3 cellular contexts compared by ENCODE assay signal in the genomic region with DNA sequence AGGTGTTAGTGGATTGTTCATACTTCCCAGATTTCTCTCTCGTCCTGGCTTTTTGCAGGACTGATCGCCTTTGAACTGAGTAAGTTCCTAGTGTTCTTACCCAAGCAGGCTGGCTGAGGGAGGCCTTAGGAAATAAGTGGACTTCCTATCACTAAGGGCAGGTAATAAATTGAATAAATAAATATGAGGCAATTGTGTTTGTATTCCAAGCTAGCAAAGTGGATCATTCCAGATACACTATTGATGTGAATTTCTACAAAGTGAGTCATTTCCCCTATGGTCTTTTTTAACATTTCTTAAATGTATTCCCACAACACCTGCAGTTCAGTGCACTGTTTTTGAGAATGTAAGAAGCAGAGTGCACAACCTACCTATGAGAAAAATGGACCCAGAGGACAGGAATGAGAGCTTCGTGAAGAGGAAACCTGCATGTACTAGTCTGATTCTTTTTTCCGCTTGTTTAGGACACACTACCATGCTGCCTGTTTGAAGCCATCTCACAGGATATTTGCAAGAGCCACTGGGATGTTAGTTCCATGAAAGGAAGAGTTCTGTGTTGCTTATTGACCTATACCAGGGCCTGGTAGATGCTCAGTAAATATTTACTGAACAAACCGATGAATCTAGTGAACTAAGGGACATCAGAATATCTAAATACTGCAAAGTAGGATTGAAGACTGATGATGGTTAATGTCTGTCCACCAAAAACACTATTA.
TF ChIP-seq lines count a peak whose summit lies in the region.

No MANE protein-coding gene starts in this region.

TF ChIP-seq in SK-N-SH treated with all-trans-retinoic acid at 6 μM for 48 hours, 23 proteins besides CTCF, POLR2A, EP300 and RAD21 (continues in another document):
- TF ChIP-seq, protein P1, sequence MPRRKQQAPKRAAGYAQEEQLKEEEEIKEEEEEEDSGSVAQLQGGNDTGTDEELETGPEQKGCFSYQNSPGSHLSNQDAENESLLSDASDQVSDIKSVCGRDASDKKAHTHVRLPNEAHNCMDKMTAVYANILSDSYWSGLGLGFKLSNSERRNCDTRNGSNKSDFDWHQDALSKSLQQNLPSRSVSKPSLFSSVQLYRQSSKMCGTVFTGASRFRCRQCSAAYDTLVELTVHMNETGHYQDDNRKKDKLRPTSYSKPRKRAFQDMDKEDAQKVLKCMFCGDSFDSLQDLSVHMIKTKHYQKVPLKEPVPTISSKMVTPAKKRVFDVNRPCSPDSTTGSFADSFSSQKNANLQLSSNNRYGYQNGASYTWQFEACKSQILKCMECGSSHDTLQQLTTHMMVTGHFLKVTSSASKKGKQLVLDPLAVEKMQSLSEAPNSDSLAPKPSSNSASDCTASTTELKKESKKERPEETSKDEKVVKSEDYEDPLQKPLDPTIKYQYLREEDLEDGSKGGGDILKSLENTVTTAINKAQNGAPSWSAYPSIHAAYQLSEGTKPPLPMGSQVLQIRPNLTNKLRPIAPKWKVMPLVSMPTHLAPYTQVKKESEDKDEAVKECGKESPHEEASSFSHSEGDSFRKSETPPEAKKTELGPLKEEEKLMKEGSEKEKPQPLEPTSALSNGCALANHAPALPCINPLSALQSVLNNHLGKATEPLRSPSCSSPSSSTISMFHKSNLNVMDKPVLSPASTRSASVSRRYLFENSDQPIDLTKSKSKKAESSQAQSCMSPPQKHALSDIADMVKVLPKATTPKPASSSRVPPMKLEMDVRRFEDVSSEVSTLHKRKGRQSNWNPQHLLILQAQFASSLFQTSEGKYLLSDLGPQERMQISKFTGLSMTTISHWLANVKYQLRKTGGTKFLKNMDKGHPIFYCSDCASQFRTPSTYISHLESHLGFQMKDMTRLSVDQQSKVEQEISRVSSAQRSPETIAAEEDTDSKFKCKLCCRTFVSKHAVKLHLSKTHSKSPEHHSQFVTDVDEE (CRISPR knock-in tag; IDR thresholded peaks at IDR 0.05): no peak
- TF ChIP-seq ZNF8 (CRISPR knock-in tag; IDR thresholded peaks at IDR 0.05) (no peak), TOX (CRISPR knock-in tag; IDR thresholded peaks at IDR 0.05; ENCODE audit: borderline replicate concordance) (no peak), ZFP3 (CRISPR knock-in tag; IDR thresholded peaks at IDR 0.05) (no peak), ESRRG (CRISPR knock-in tag; IDR thresholded peaks at IDR 0.05) (no peak), ARNTL (CRISPR knock-in tag; IDR thresholded peaks at IDR 0.05; ENCODE audit: borderline replicate concordance, low read depth) (no peak), PPARA (CRISPR knock-in tag; IDR thresholded peaks at IDR 0.05; ENCODE audit: borderline replicate concordance) (no peak), TCF4 (CRISPR knock-in tag; IDR thresholded peaks at IDR 0.05; ENCODE audit: borderline replicate concordance) (no peak), ZFP30 (CRISPR knock-in tag; IDR thresholded peaks at IDR 0.05) (no peak), SNAI2 (CRISPR knock-in tag; IDR thresholded peaks at IDR 0.05) (no peak)
- TF ChIP-seq, protein P2, sequence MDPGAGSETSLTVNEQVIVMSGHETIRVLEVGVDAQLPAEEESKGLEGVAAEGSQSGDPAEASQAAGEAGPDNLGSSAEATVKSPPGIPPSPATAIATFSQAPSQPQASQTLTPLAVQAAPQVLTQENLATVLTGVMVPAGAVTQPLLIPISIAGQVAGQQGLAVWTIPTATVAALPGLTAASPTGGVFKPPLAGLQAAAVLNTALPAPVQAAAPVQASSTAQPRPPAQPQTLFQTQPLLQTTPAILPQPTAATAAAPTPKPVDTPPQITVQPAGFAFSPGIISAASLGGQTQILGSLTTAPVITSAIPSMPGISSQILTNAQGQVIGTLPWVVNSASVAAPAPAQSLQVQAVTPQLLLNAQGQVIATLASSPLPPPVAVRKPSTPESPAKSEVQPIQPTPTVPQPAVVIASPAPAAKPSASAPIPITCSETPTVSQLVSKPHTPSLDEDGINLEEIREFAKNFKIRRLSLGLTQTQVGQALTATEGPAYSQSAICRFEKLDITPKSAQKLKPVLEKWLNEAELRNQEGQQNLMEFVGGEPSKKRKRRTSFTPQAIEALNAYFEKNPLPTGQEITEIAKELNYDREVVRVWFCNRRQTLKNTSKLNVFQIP (CRISPR knock-in tag; IDR thresholded peaks at IDR 0.05; ENCODE audit: borderline replicate concordance, low read depth): no peak
- TF ChIP-seq, protein P3, sequence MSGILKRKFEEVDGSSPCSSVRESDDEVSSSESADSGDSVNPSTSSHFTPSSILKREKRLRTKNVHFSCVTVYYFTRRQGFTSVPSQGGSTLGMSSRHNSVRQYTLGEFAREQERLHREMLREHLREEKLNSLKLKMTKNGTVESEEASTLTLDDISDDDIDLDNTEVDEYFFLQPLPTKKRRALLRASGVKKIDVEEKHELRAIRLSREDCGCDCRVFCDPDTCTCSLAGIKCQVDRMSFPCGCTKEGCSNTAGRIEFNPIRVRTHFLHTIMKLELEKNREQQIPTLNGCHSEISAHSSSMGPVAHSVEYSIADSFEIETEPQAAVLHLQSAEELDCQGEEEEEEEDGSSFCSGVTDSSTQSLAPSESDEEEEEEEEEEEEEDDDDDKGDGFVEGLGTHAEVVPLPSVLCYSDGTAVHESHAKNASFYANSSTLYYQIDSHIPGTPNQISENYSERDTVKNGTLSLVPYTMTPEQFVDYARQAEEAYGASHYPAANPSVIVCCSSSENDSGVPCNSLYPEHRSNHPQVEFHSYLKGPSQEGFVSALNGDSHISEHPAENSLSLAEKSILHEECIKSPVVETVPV (CRISPR knock-in tag; IDR thresholded peaks at IDR 0.05): no peak

TF ChIP-seq in SK-N-SH, 30 proteins besides CTCF, POLR2A, EP300 and RAD21 (continued from another document):
- TF ChIP-seq TEAD4 (IDR thresholded peaks at IDR 0.05; ENCODE audit: borderline replicate concordance, insufficient read depth) (no peak), GABPA (IDR thresholded peaks at IDR 0.05; ENCODE audit: low read depth) (no peak), NFIC (IDR thresholded peaks at IDR 0.05; ENCODE audit: borderline replicate concordance) (no peak), ELF1 (IDR thresholded peaks at IDR 0.05) (no peak), EZH2phosphoT487 (IDR thresholded peaks at IDR 0.05; ENCODE audit: borderline replicate concordance, low read depth) (no peak), MXI1 (IDR thresholded peaks at IDR 0.05; ENCODE audit: low read depth, low read length) (no peak), TAF1 (IDR thresholded peaks at IDR 0.05; ENCODE audit: borderline replicate concordance, low read depth, low read length) (no peak), SIN3A (IDR thresholded peaks at IDR 0.05; ENCODE audit: borderline replicate concordance, low read depth, low read length) (no peak), FOXJ3 (CRISPR knock-in tag; IDR thresholded peaks at IDR 0.05) (no peak), RFX5 (IDR thresholded peaks at IDR 0.05; ENCODE audit: low read length) (no peak), FOXM1 (IDR thresholded peaks at IDR 0.05; ENCODE audit: low read depth) (no peak), POLR2AphosphoS5 (IDR thresholded peaks at IDR 0.05; ENCODE audit: low read depth, low read length) (no peak)
- TF ChIP-seq, protein P4, sequence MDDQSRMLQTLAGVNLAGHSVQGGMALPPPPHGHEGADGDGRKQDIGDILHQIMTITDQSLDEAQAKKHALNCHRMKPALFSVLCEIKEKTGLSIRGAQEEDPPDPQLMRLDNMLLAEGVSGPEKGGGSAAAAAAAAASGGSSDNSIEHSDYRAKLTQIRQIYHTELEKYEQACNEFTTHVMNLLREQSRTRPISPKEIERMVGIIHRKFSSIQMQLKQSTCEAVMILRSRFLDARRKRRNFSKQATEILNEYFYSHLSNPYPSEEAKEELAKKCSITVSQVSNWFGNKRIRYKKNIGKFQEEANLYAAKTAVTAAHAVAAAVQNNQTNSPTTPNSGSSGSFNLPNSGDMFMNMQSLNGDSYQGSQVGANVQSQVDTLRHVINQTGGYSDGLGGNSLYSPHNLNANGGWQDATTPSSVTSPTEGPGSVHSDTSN (IDR thresholded peaks at IDR 0.05): no peak
- TF ChIP-seq, protein P5, sequence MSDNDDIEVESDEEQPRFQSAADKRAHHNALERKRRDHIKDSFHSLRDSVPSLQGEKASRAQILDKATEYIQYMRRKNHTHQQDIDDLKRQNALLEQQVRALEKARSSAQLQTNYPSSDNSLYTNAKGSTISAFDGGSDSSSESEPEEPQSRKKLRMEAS (IDR thresholded peaks at IDR 0.05; ENCODE audit: low read depth): no peak
- TF ChIP-seq, protein P6, sequence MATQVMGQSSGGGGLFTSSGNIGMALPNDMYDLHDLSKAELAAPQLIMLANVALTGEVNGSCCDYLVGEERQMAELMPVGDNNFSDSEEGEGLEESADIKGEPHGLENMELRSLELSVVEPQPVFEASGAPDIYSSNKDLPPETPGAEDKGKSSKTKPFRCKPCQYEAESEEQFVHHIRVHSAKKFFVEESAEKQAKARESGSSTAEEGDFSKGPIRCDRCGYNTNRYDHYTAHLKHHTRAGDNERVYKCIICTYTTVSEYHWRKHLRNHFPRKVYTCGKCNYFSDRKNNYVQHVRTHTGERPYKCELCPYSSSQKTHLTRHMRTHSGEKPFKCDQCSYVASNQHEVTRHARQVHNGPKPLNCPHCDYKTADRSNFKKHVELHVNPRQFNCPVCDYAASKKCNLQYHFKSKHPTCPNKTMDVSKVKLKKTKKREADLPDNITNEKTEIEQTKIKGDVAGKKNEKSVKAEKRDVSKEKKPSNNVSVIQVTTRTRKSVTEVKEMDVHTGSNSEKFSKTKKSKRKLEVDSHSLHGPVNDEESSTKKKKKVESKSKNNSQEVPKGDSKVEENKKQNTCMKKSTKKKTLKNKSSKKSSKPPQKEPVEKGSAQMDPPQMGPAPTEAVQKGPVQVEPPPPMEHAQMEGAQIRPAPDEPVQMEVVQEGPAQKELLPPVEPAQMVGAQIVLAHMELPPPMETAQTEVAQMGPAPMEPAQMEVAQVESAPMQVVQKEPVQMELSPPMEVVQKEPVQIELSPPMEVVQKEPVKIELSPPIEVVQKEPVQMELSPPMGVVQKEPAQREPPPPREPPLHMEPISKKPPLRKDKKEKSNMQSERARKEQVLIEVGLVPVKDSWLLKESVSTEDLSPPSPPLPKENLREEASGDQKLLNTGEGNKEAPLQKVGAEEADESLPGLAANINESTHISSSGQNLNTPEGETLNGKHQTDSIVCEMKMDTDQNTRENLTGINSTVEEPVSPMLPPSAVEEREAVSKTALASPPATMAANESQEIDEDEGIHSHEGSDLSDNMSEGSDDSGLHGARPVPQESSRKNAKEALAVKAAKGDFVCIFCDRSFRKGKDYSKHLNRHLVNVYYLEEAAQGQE (IDR thresholded peaks at IDR 0.05; ENCODE audit: low read depth, low read length): no peak

TF ChIP-seq in HepG2, 621 proteins besides CTCF, POLR2A, EP300 and RAD21 (continued from another document and continues in another):
- TF ChIP-seq, protein P6 (IDR thresholded peaks at IDR 0.05; ENCODE audit: borderline replicate concordance in 1 of 2, low read depth in 1 of 2, low read length in 2 of 2): no peak
- TF ChIP-seq ARNTL (CRISPR knock-in tag; IDR thresholded peaks at IDR 0.05): no peak
